Comparison of ENCODE assay signal across 8 cellular contexts in genomic region chr9:136858844-136859757, GRCh38. TPM values are rescaled to one million over a fixed set of nuclear protein-coding genes. Genes with fewer than 3 reads are reported as not detected.
A peak's percentile ranks its signal among the peaks of the same experiment; 100 is the strongest.
DNase-seq lines count a peak whose midpoint lies in the region; ATAC-seq and TF ChIP-seq lines count a peak whose summit lies in the region.

No MANE protein-coding gene starts in this region.

- peak; percentile 21 for DNase-seq in activated T-cell treated with anti-CD3 and anti-CD28 coated beads, Interleukin-2, amount 50 U/mL, for 1 hour
- DNase-seq in activated T-cell treated with anti-CD3 and anti-CD28 coated beads, Interleukin-2, amount 50 U/mL, for 72 hours: no peak
- peak; percentile 69 to 79 for DNase-seq in breast epithelium (ENCODE audit: low spot score in 2 of 2)
- peak; percentile 92 for DNase-seq in left lobe of liver (ENCODE audit: low spot score)
- DNase-seq in upper lobe of right lung: no peak
- DNase-seq in NCI-H2081 treated with DMSO at 0.1 percent for 48 hours (lab: John Stamatoyannopoulos, UW): no peak
- no peak for DNase-seq in activated T-helper 1 cell treated with anti-CD3 and anti-CD28 coated beads, Interleukin-12 subunit alpha, Interleukin-12 subunit beta, Interleukin-2, Interleukin-4 antibody, amounts not matched to agents 30 ng/mL and 10 ng/mL and 1 ng/mL, durations not matched to agents 14 hours and 24 hours and 36 hours (ENCODE audit: low spot score)

- TF ChIP-seq CTCF in breast epithelium (IDR thresholded peaks at IDR 0.05): no peak
- TF ChIP-seq CTCF in upper lobe of right lung (IDR thresholded peaks at IDR 0.05): no peak

- peaks cover 4% of the 10 kb centered on the region for H3K4me1 Mint-ChIP-seq in activated T-cell treated with anti-CD3 and anti-CD28 coated beads, Interleukin-2, amount 50 U/mL, for 72 hours (ENCODE audit: low read depth)
- peaks cover 7% of the 10 kb centered on the region for H3K4me1 Mint-ChIP-seq in activated T-helper 1 cell treated with anti-CD3 and anti-CD28 coated beads, Interleukin-12 subunit alpha, Interleukin-12 subunit beta, Interleukin-2, Interleukin-4 antibody, amounts not matched to agents 30 ng/mL and 10 ng/mL and 1 ng/mL, durations not matched to agents 14 hours and 24 hours and 36 hours (ENCODE audit: low read depth)

- H3K27ac ChIP-seq in breast epithelium: peak overlapping the region; percentile 66 to 79
- no peak overlapping the region for H3K27ac ChIP-seq in upper lobe of right lung

- H3K9me3 ChIP-seq in breast epithelium (no peaks in the 10 kb centered on the region), upper lobe of right lung (no peaks in the 10 kb centered on the region)

- no peaks in the 10 kb centered on the region for H3K27me3 Mint-ChIP-seq in activated T-cell treated with anti-CD3 and anti-CD28 coated beads, Interleukin-2, amount 50 U/mL, for 72 hours (ENCODE audit: low read depth)
- no peaks in the 10 kb centered on the region for H3K27me3 Mint-ChIP-seq in activated T-helper 1 cell treated with anti-CD3 and anti-CD28 coated beads, Interleukin-12 subunit alpha, Interleukin-12 subunit beta, Interleukin-2, Interleukin-4 antibody, amounts not matched to agents 30 ng/mL and 10 ng/mL and 1 ng/mL, durations not matched to agents 14 hours and 24 hours and 36 hours (ENCODE audit: insufficient read depth)

- TF ChIP-seq POLR2A in breast epithelium (IDR thresholded peaks at IDR 0.05): no peak

- no peaks in the 10 kb centered on the region for H3K27me3 ChIP-seq in breast epithelium
- H3K27me3 ChIP-seq in upper lobe of right lung: no peaks in the 10 kb centered on the region

- H3K4me1 ChIP-seq in breast epithelium: peaks cover 0 to 12% of the 10 kb centered on the region in 2 donors
- peaks cover 8% of the 10 kb centered on the region for H3K4me1 ChIP-seq in upper lobe of right lung

- H3K4me3 Mint-ChIP-seq in activated T-cell treated with anti-CD3 and anti-CD28 coated beads, Interleukin-2, amount 50 U/mL, for 72 hours: no peak overlapping the region
- no peak overlapping the region for H3K4me3 Mint-ChIP-seq in activated T-helper 1 cell treated with anti-CD3 and anti-CD28 coated beads, Interleukin-12 subunit alpha, Interleukin-12 subunit beta, Interleukin-2, Interleukin-4 antibody, amounts not matched to agents 30 ng/mL and 10 ng/mL and 1 ng/mL, durations not matched to agents 14 hours and 24 hours and 36 hours

- peaks cover 2 to 4% of the 10 kb centered on the region in 2 donors for H3K36me3 Mint-ChIP-seq in activated T-cell treated with anti-CD3 and anti-CD28 coated beads, Interleukin-2, amount 50 U/mL, for 72 hours (ENCODE audit: insufficient read depth in 2 of 2)
- peaks cover 16% of the 10 kb centered on the region for H3K36me3 Mint-ChIP-seq in activated T-helper 1 cell treated with anti-CD3 and anti-CD28 coated beads, Interleukin-12 subunit alpha, Interleukin-12 subunit beta, Interleukin-2, Interleukin-4 antibody, amounts not matched to agents 30 ng/mL and 10 ng/mL and 1 ng/mL, durations not matched to agents 14 hours and 24 hours and 36 hours (ENCODE audit: low read depth)

- no peaks in the 10 kb centered on the region for H3K9me3 Mint-ChIP-seq in activated T-cell treated with anti-CD3 and anti-CD28 coated beads, Interleukin-2, amount 50 U/mL, for 72 hours
- H3K9me3 Mint-ChIP-seq in activated T-helper 1 cell treated with anti-CD3 and anti-CD28 coated beads, Interleukin-12 subunit alpha, Interleukin-12 subunit beta, Interleukin-2, Interleukin-4 antibody, amounts not matched to agents 30 ng/mL and 10 ng/mL and 1 ng/mL, durations not matched to agents 14 hours and 24 hours and 36 hours: no peaks in the 10 kb centered on the region

- no peak for ATAC-seq in activated T-cell treated with anti-CD3 and anti-CD28 coated beads, Interleukin-2, amount 50 U/mL, for 72 hours (replicated peaks in 1 of 2)
- ATAC-seq in left lobe of liver: peak; percentile 83
- ATAC-seq in upper lobe of right lung: peak; percentile 28
- no peak for ATAC-seq in HG02763 (IDR thresholded peaks at IDR 0.05; ENCODE audit: unreplicated experiment)

- H3K4me3 ChIP-seq in breast epithelium (peak overlapping the region in 1 of 3 donors; percentile 15), upper lobe of right lung (no peak overlapping the region)

- peaks cover 6% of the 10 kb centered on the region for H3K36me3 ChIP-seq in breast epithelium
- H3K36me3 ChIP-seq in upper lobe of right lung: peaks cover 35% of the 10 kb centered on the region

- no peak overlapping the region for H3K27ac Mint-ChIP-seq in activated T-cell treated with anti-CD3 and anti-CD28 coated beads, Interleukin-2, amount 50 U/mL, for 72 hours
- H3K27ac Mint-ChIP-seq in activated T-helper 1 cell treated with anti-CD3 and anti-CD28 coated beads, Interleukin-12 subunit alpha, Interleukin-12 subunit beta, Interleukin-2, Interleukin-4 antibody, amounts not matched to agents 30 ng/mL and 10 ng/mL and 1 ng/mL, durations not matched to agents 14 hours and 24 hours and 36 hours: no peak overlapping the region

- intact Hi-C loops in breast epithelium (cut with DNase I; ENCODE audit: low total_unique reads) (no loop called here), upper lobe of right lung (cut with DNase I) (no loop called here)
- intact Hi-C loops in activated T-helper 1 cell treated with anti-CD3 and anti-CD28 coated beads, Interleukin-12 subunit alpha, Interleukin-12 subunit beta, Interleukin-2, Interleukin-4 antibody, amounts not matched to agents 30 ng/mL and 10 ng/mL and 1 ng/mL, durations not matched to agents 14 hours and 24 hours and 36 hours (cut with micrococcal nuclease): no loop called here

RNA-seq across cellular contexts. Expression of gene MAMDC4, which starts 7.0 kb away (rescaled TPM):
- total RNA-seq in activated T-cell treated with anti-CD3 and anti-CD28 coated beads, Interleukin-2, amount 50 U/mL, for 72 hours: 10 to 100 TPM; 11.7 to 14.8 TPM
- total RNA-seq in breast epithelium: 1 to 10 TPM in 2 of 3 donors, under 1 TPM in 1; 0.64 to 5.6 (median 3.4) TPM
- 28.6 TPM for total RNA-seq in left lobe of liver
- 12.9 TPM for total RNA-seq in upper lobe of right lung
- total RNA-seq in activated T-helper 1 cell treated with anti-CD3 and anti-CD28 coated beads, Interleukin-12 subunit alpha, Interleukin-12 subunit beta, Interleukin-2, Interleukin-4 antibody, amounts not matched to agents 30 ng/mL and 10 ng/mL and 1 ng/mL, durations not matched to agents 14 hours and 24 hours and 36 hours: 18.2 and 23.6 TPM in 2 replicates

RNA-seq across cellular contexts. Expression of gene EDF1, which starts 7.0 kb away (rescaled TPM):
- 100 to 1,000 TPM; 254 to 267 TPM for total RNA-seq in activated T-cell treated with anti-CD3 and anti-CD28 coated beads, Interleukin-2, amount 50 U/mL, for 72 hours
- total RNA-seq in breast epithelium (100 to 1,000 TPM; 334 to 365 (median 365) TPM), left lobe of liver (232 TPM), upper lobe of right lung (250 TPM)
- 410 and 418 TPM in 2 replicates for total RNA-seq in activated T-helper 1 cell treated with anti-CD3 and anti-CD28 coated beads, Interleukin-12 subunit alpha, Interleukin-12 subunit beta, Interleukin-2, Interleukin-4 antibody, amounts not matched to agents 30 ng/mL and 10 ng/mL and 1 ng/mL, durations not matched to agents 14 hours and 24 hours and 36 hours

RNA-seq across cellular contexts. Expression of gene PHPT1, which starts 9.9 kb away (rescaled TPM):
- 100 to 1,000 TPM in 1 of 2 donors, 10 to 100 TPM in 1; 95.7 to 111 TPM for total RNA-seq in activated T-cell treated with anti-CD3 and anti-CD28 coated beads, Interleukin-2, amount 50 U/mL, for 72 hours
- total RNA-seq in breast epithelium (10 to 100 TPM; 43.2 to 70.8 (median 52.5) TPM), left lobe of liver (58.2 TPM), upper lobe of right lung (82.1 TPM)
- 134 and 139 TPM in 2 replicates for total RNA-seq in activated T-helper 1 cell treated with anti-CD3 and anti-CD28 coated beads, Interleukin-12 subunit alpha, Interleukin-12 subunit beta, Interleukin-2, Interleukin-4 antibody, amounts not matched to agents 30 ng/mL and 10 ng/mL and 1 ng/mL, durations not matched to agents 14 hours and 24 hours and 36 hours

RNA-seq across cellular contexts. Expression of gene AJM1, which starts 16.8 kb away (rescaled TPM):
- 1 to 10 TPM; 5.3 to 5.7 TPM for total RNA-seq in activated T-cell treated with anti-CD3 and anti-CD28 coated beads, Interleukin-2, amount 50 U/mL, for 72 hours
- 1 to 10 TPM; 1.0 to 2.3 (median 1.1) TPM for total RNA-seq in breast epithelium
- total RNA-seq in left lobe of liver: 4.1 TPM
- total RNA-seq in upper lobe of right lung: 2.7 TPM
- total RNA-seq in activated T-helper 1 cell treated with anti-CD3 and anti-CD28 coated beads, Interleukin-12 subunit alpha, Interleukin-12 subunit beta, Interleukin-2, Interleukin-4 antibody, amounts not matched to agents 30 ng/mL and 10 ng/mL and 1 ng/mL, durations not matched to agents 14 hours and 24 hours and 36 hours: 5.1 and 5.8 TPM in 2 replicates

RNA-seq across cellular contexts. Expression of gene TRAF2, which starts 27.2 kb away (rescaled TPM):
- total RNA-seq in activated T-cell treated with anti-CD3 and anti-CD28 coated beads, Interleukin-2, amount 50 U/mL, for 72 hours: 10 to 100 TPM; 53.5 to 73.3 TPM
- 1 to 10 TPM; 3.4 to 8.9 (median 8.5) TPM for total RNA-seq in breast epithelium
- total RNA-seq in left lobe of liver: 7.4 TPM
- 14.8 TPM for total RNA-seq in upper lobe of right lung
- 67.4 and 76.3 TPM in 2 replicates for total RNA-seq in activated T-helper 1 cell treated with anti-CD3 and anti-CD28 coated beads, Interleukin-12 subunit alpha, Interleukin-12 subunit beta, Interleukin-2, Interleukin-4 antibody, amounts not matched to agents 30 ng/mL and 10 ng/mL and 1 ng/mL, durations not matched to agents 14 hours and 24 hours and 36 hours

Comparison
In these comparisons a context has a peak if more than half of its experiments do, and no peak if none do; other contexts are left out.
1. DNase-seq: peak in activated T-cell treated with anti-CD3 and anti-CD28 coated beads, Interleukin-2, amount 50 U/mL, for 1 hour (single experiment), breast epithelium (2 of 2) and left lobe of liver (single experiment); none in activated T-cell treated with anti-CD3 and anti-CD28 coated beads, Interleukin-2, amount 50 U/mL, for 72 hours (0 of 2), upper lobe of right lung (single experiment), NCI-H2081 treated with DMSO at 0.1 percent for 48 hours (single experiment) and activated T-helper 1 cell treated with anti-CD3 and anti-CD28 coated beads, Interleukin-12 subunit alpha, Interleukin-12 subunit beta, Interleukin-2, Interleukin-4 antibody, amounts not matched to agents 30 ng/mL and 10 ng/mL and 1 ng/mL, durations not matched to agents 14 hours and 24 hours and 36 hours (single experiment).
2. ATAC-seq: peak in left lobe of liver (single experiment) and upper lobe of right lung (single experiment); none in activated T-cell treated with anti-CD3 and anti-CD28 coated beads, Interleukin-2, amount 50 U/mL, for 72 hours (0 of 2) and HG02763 (single experiment).